ENCODE assay signal across 10 cellular contexts in genomic region chr2:122203523-122203922, GRCh38.
DNase-seq lines count a peak whose midpoint lies in the region; ATAC-seq and TF ChIP-seq lines count a peak whose summit lies in the region.
"Had no signal": no experiment of that assay in that cellular context is flagged by ENCODE, and none has a peak within 500 bp of the region (broad histone marks: within the 10 kb centered on the region; RNA-seq: fewer than 3 reads in every experiment).

No MANE protein-coding gene starts in this region.

- TF ChIP-seq CTCF in AG10803 (conservative IDR thresholded peaks at IDR 0.05; ENCODE audit: low read length) (peak; percentile 38), hepatocyte (IDR thresholded peaks at IDR 0.05; ENCODE audit: poor library complexity) (peak; percentile 32), nephron progenitor cell (IDR thresholded peaks at IDR 0.05) (no peak), right lobe of liver (IDR thresholded peaks at IDR 0.05) (no peak)

- no peaks in the 10 kb centered on the region for H3K4me1 Mint-ChIP-seq in nephron progenitor cell

- no peak overlapping the region for H2AFZ ChIP-seq in hepatocyte

- TF ChIP-seq POLR2A in right lobe of liver (IDR thresholded peaks at IDR 0.05): no peak

- no peaks in the 10 kb centered on the region for H3K9me3 Mint-ChIP-seq in nephron progenitor cell
- H3K9me3 Mint-ChIP-seq: GM23338 had no signal

- intact Hi-C loops in right lobe of liver (cut with DNase I): no loop called here

- WGBS in hepatocyte (ENCODE audit: low lambda C conversion rate, missing lambda C conversion rate): 46% methylated on average over 4 of the region's 4 CpGs
- WGBS in right lobe of liver (ENCODE audit: insufficient coverage, low coverage, low lambda C conversion rate, missing lambda C conversion rate): 59% methylated on average over 4 of the region's 4 CpGs

- ATAC-seq in right lobe of liver: no peak
- ATAC-seq: GM23338 had no signal

- no peak overlapping the region for H3K4me3 Mint-ChIP-seq in nephron progenitor cell
- H3K4me3 Mint-ChIP-seq: GM23338 had no signal

- H3K27me3 ChIP-seq in hepatocyte: no peaks in the 10 kb centered on the region
- H3K27me3 ChIP-seq in right lobe of liver: no peaks in the 10 kb centered on the region
- H3K27me3 ChIP-seq: transverse colon had no signal

- H3K27ac Mint-ChIP-seq in nephron progenitor cell: no peak overlapping the region
- H3K27ac Mint-ChIP-seq: GM23338 had no signal

- H3K4me2 ChIP-seq in hepatocyte: peak overlapping the region; percentile 7
- H3K4me2 ChIP-seq: GM23338 had no signal

- TF ChIP-seq RAD21 in Ishikawa (IDR thresholded peaks at IDR 0.05; ENCODE audit: low read depth): peak; percentile 68

- H3K4me3 ChIP-seq in AG10803 (ENCODE audit: low read length) (no peak overlapping the region), hepatocyte (no peak overlapping the region), right lobe of liver (no peak overlapping the region)
- H3K4me3 ChIP-seq: GM23338, transverse colon had no signal

- no peaks in the 10 kb centered on the region for H3K9me3 ChIP-seq in hepatocyte (ENCODE audit: low read depth)
- H3K9me3 ChIP-seq in right lobe of liver: no peaks in the 10 kb centered on the region
- H3K9me3 ChIP-seq: transverse colon had no signal

- H3K27ac ChIP-seq in hepatocyte (peak overlapping the region; percentile 35), right lobe of liver (no peak overlapping the region)
- H3K27ac ChIP-seq: transverse colon had no signal

- TF ChIP-seq EP300 in Ishikawa (IDR thresholded peaks at IDR 0.05; ENCODE audit: borderline replicate concordance): peak; percentile 99

- H3K4me1 ChIP-seq in hepatocyte (ENCODE audit: insufficient read depth) (peaks cover 8% of the 10 kb centered on the region), right lobe of liver (no peaks in the 10 kb centered on the region)

- no peaks in the 10 kb centered on the region for H3K79me2 ChIP-seq in hepatocyte

- DNase-seq in AG10803 (ENCODE audit: low read depth) (peak; percentile 85), astrocyte of the hippocampus (ENCODE audit: low read depth, low spot score) (peak; percentile 95), hepatocyte (ENCODE audit: low spot score) (peak; percentile 37), nephron progenitor cell (no peak), right lobe of liver (no peak)
- DNase-seq in activated T-cell treated with anti-CD3 and anti-CD28 coated beads, Interleukin-2, amount 50 U/mL, for 48 hours: no peak
- DNase-seq in stimulated activated CD4-positive, alpha-beta T cell treated with anti-CD3 and anti-CD28 coated beads, Interleukin-15, amount 100 ng/mL, for 24 hours: no peak
- DNase-seq: transverse colon had no signal

- H3K9me2 ChIP-seq in hepatocyte (replicated peaks; ENCODE audit: insufficient read depth): no peaks in the 10 kb centered on the region

- H3K36me3 Mint-ChIP-seq in nephron progenitor cell (ENCODE audit: low read depth): no peaks in the 10 kb centered on the region

- no peaks in the 10 kb centered on the region for H4K20me1 ChIP-seq in hepatocyte (ENCODE audit: insufficient read depth, poor library complexity, severe bottlenecking)

- H3K27me3 Mint-ChIP-seq in nephron progenitor cell (ENCODE audit: low read depth, poor library complexity): peaks cover 7% of the 10 kb centered on the region

- no peaks in the 10 kb centered on the region for H3K36me3 ChIP-seq in hepatocyte (replicated peaks; ENCODE audit: insufficient read depth, low read depth)
- no peaks in the 10 kb centered on the region for H3K36me3 ChIP-seq in right lobe of liver
- H3K36me3 ChIP-seq: transverse colon had no signal

TF ChIP-seq in Ishikawa, 13 proteins besides CTCF, POLR2A, EP300 and RAD21:
- TF ChIP-seq YY1 (IDR thresholded peaks at IDR 0.05; ENCODE audit: low read depth) (no peak), EGR1 (IDR thresholded peaks at IDR 0.05) (no peak), USF1 (IDR thresholded peaks at IDR 0.05) (no peak), FOXM1 (IDR thresholded peaks at IDR 0.05; ENCODE audit: borderline replicate concordance, low read depth) (peak; percentile 96), MAX (IDR thresholded peaks at IDR 0.05) (peak; percentile 64; the same call in 1 of the 2 replicates), CREB1 (IDR thresholded peaks at IDR 0.05; ENCODE audit: low read depth) (no peak), NFIC (IDR thresholded peaks at IDR 0.05) (peak; percentile 98), TAF1 (IDR thresholded peaks at IDR 0.05; ENCODE audit: low read depth) (no peak), TEAD4 (IDR thresholded peaks at IDR 0.05) (peak; percentile 97), REST (IDR thresholded peaks at IDR 0.05; ENCODE audit: low read depth) (no peak), TCF12 (IDR thresholded peaks at IDR 0.05; ENCODE audit: low read depth) (peak; percentile 98), ZBTB7A (IDR thresholded peaks at IDR 0.05; ENCODE audit: low read depth) (no peak), CEBPB (IDR thresholded peaks at IDR 0.05) (peak; percentile 65)

Comparison
In these comparisons a context has a peak if more than half of its experiments do, and no peak if none do; other contexts are left out.
1. DNase-seq: peak in AG10803 (single experiment), astrocyte of the hippocampus (single experiment) and hepatocyte (single experiment); none in nephron progenitor cell (single experiment), activated T-cell treated with anti-CD3 and anti-CD28 coated beads, Interleukin-2, amount 50 U/mL, for 48 hours (0 of 2), right lobe of liver (0 of 3) and stimulated activated CD4-positive, alpha-beta T cell treated with anti-CD3 and anti-CD28 coated beads, Interleukin-15, amount 100 ng/mL, for 24 hours (single experiment).
2. CTCF ChIP-seq: peak in AG10803 (single experiment) and hepatocyte (single experiment); none in nephron progenitor cell (single experiment) and right lobe of liver (0 of 4).